In genomic region chr2:177211148-177211547, GRCh38 we compare ENCODE assay signal across 8 cellular contexts. TPM values are rescaled to one million over a fixed set of nuclear protein-coding genes. Genes with fewer than 3 reads are reported as not detected.
DNase-seq lines count a peak whose midpoint lies in the region; ATAC-seq and TF ChIP-seq lines count a peak whose summit lies in the region.

No MANE protein-coding gene starts in this region.

- H3K27ac ChIP-seq in IMR-90 (ENCODE audit: insufficient read depth, low read length), result peak overlapping the region; percentile 77; the same call in 1 of the 2 replicates

- H3K36me3 ChIP-seq in IMR-90 (ENCODE audit: control insufficient read depth, insufficient read depth, low read length), result peaks cover 8% of the 10 kb centered on the region

- H4K20me1 ChIP-seq in IMR-90 (ENCODE audit: insufficient read depth, low read length), result peaks cover 29% of the 10 kb centered on the region

- no peak for TF ChIP-seq POLR2A in IMR-90 (IDR thresholded peaks at IDR 0.05; ENCODE audit: low read depth, low read length)

- no CpG with 5 or more reads among the region's 7 CpGs for WGBS in IMR-90 (ENCODE audit: extremely low coverage in 2 of 2, insufficient read length in 1 of 2), 2 experiments

- no peak overlapping the region for H2AFZ ChIP-seq in IMR-90 (replicated peaks; ENCODE audit: low read length, poor library complexity)

- POLR2A ChIA-PET in IMR-90 (lab: Charles Lee; ENCODE audit: unreplicated experiment) (interaction anchor here (0.6 to 1.5 kb wide), 2 partner anchors 14 to 54 kb away, joined by 3 to 5 read pairs; no protein-coding TSS in a partner anchor), MCF 10A (lab: Yijun Ruan, JAX) (interaction anchor here (0.6 to 5.0 kb wide), 27 partner anchors 11 to 482 kb away, joined by 3 to 139 read pairs (median 8); partner anchors contain the start of genes AGPS and NFE2L2)

- no peak overlapping the region; the same call in 2 of the 3 replicates for H2BK15ac ChIP-seq in IMR-90 (ENCODE audit: low read depth, low read length)

- H3K4me3 ChIP-seq in AG10803 (ENCODE audit: low read length) (peak overlapping the region; percentile 70), IMR-90 (ENCODE audit: insufficient read depth, low read depth, low read length) (no peak overlapping the region)

- H3K27me3 Mint-ChIP-seq in MCF 10A (ENCODE audit: insufficient read depth, unreplicated experiment) (no peaks in the 10 kb centered on the region), naive B cell (no peaks in the 10 kb centered on the region)

- peak overlapping the region; percentile 97 for H3K4me2 ChIP-seq in IMR-90 (ENCODE audit: low read depth, low read length)

- CTCF ChIA-PET in IMR-90 (lab: Yijun Ruan, JAX) (no interaction called here), MCF 10A (lab: Yijun Ruan, JAX) (interaction anchor here (0.6 to 1.1 kb wide), 6 partner anchors 13 to 52 kb away, joined by 3 to 5 read pairs (median 3); no protein-coding TSS in a partner anchor)

- H3K27me3 ChIP-seq in IMR-90 (ENCODE audit: control insufficient read depth, insufficient read depth, low read length), result no peaks in the 10 kb centered on the region

- BruUV-seq in IMR-90 (replicated peaks; lab: Mats Ljungman, UMichigan) (no TSS peak), MCF 10A (replicated peaks; lab: Mats Ljungman, UMichigan) (no TSS peak)

- H3K56ac ChIP-seq in IMR-90 (ENCODE audit: extremely low read depth, insufficient read depth, low read length), result no peak overlapping the region

- intact Hi-C loops in IMR-90 (cut with micrococcal nuclease) (no loop called here), MCF 10A (cut with micrococcal nuclease) (loop anchor here (1.0 to 5.0 kb wide), 2 partner anchors 47 to 121 kb away; no protein-coding TSS in a partner anchor)

- ATAC-seq in IMR-90 (ENCODE audit: low read depth) (no peak), naive B cell (ENCODE audit: low read depth in 2 of 2) (no peak), HG02840 (IDR thresholded peaks at IDR 0.05; ENCODE audit: low FRiP score, unreplicated experiment) (no peak), HG03342 (IDR thresholded peaks at IDR 0.05; ENCODE audit: unreplicated experiment) (no peak), GM21423 (IDR thresholded peaks at IDR 0.05; ENCODE audit: unreplicated experiment) (no peak)

- H3K36me3 Mint-ChIP-seq in MCF 10A (ENCODE audit: insufficient read depth, unreplicated experiment) (peaks cover 45% of the 10 kb centered on the region), naive B cell (peaks cover 3 to 9% of the 10 kb centered on the region in 2 donors)

- in situ Hi-C loops in IMR-90 (cut with MboI; ENCODE audit: low sequenced_read_pairs), result no loop called here

- H3K14ac ChIP-seq in IMR-90 (replicated peaks; ENCODE audit: low read depth, low read length), result peak overlapping the region; percentile 46

- no peaks in the 10 kb centered on the region for H3K9me3 ChIP-seq in IMR-90 (ENCODE audit: control insufficient read depth, insufficient read depth, low read length)

- no peaks in the 10 kb centered on the region for H3K9me1 ChIP-seq in IMR-90 (ENCODE audit: insufficient read depth, low read length)

- H4K91ac ChIP-seq in IMR-90 (ENCODE audit: insufficient read depth, low read depth, low read length), result peak overlapping the region; percentile 52; the same call in 1 of the 2 replicates

- no peak overlapping the region for H2BK20ac ChIP-seq in IMR-90 (ENCODE audit: low read depth, low read length)

- H3K23ac ChIP-seq in IMR-90 (ENCODE audit: low read depth, low read length), result peak overlapping the region; percentile 94

- DNase-seq in AG10803 (ENCODE audit: low read depth) (no peak), IMR-90 (no peak), MCF 10A (ENCODE audit: unreplicated experiment) (no peak), naive B cell (no peak), Ammon's horn (ENCODE audit: low spot score) (no peak)

- H2BK120ac ChIP-seq in IMR-90 (ENCODE audit: low read depth, low read length), result no peak overlapping the region

- H3K4me1 Mint-ChIP-seq in MCF 10A (ENCODE audit: insufficient read depth, unreplicated experiment), result peaks cover 7% of the 10 kb centered on the region
- H3K4me1 Mint-ChIP-seq in naive B cell, result peaks cover 13 to 40% (median 17%) of the 10 kb centered on the region in 3 donors

- H3K9me3 Mint-ChIP-seq in MCF 10A (ENCODE audit: unreplicated experiment) (no peaks in the 10 kb centered on the region), naive B cell (peaks cover 0 to 3% (median 0%) of the 10 kb centered on the region in 7 donors)

- H2AK9ac ChIP-seq in IMR-90 (replicated peaks; ENCODE audit: low read depth, low read length, poor library complexity), result no peak overlapping the region

- no peaks in the 10 kb centered on the region; the same call in 1 of the 2 replicates for H3K4me1 ChIP-seq in IMR-90 (ENCODE audit: control insufficient read depth, insufficient read depth, low read length)

- peak overlapping the region; percentile 95; the same call in 1 of the 2 replicates for H4K5ac ChIP-seq in IMR-90 (ENCODE audit: low read depth, low read length)

- H3K27ac Mint-ChIP-seq in MCF 10A (ENCODE audit: low read depth, unreplicated experiment) (peak overlapping the region; percentile 100), naive B cell (peak overlapping the region; percentile 99 to 100 (median 100))

- no peak overlapping the region for H3K18ac ChIP-seq in IMR-90 (ENCODE audit: low read depth, low read length)

- H3K4me3 Mint-ChIP-seq in MCF 10A (ENCODE audit: unreplicated experiment) (peak overlapping the region; percentile 91), naive B cell (peak overlapping the region in 7 of 8 donors; percentile 9 to 97 (median 95))

- dilution Hi-C loops in IMR-90 (cut with HindIII; ENCODE audit: low sequenced_read_pairs, unreplicated experiment), result no loop called here

- peak overlapping the region; percentile 95; the same call in 1 of the 2 replicates for H3K4ac ChIP-seq in IMR-90 (ENCODE audit: low read depth, low read length)

- no peak overlapping the region; the same call in 1 of the 2 replicates for H2AK5ac ChIP-seq in IMR-90 (ENCODE audit: low read depth, low read length)

- no peak for TF ChIP-seq RAD21 in IMR-90 (IDR thresholded peaks at IDR 0.05; ENCODE audit: low read length)

- H3K79me1 ChIP-seq in IMR-90 (ENCODE audit: low read depth in 1 of 2, low read length in 2 of 2), result peaks cover 7 to 16% of the 10 kb centered on the region in 2 experiments

- H2BK5ac ChIP-seq in IMR-90 (ENCODE audit: low read depth, low read length, poor library complexity, severe bottlenecking), result peak overlapping the region; percentile 86

- H4K8ac ChIP-seq in IMR-90 (ENCODE audit: low read depth in 2 of 2, low read length in 2 of 2), result peak overlapping the region; percentile 96 to 97

- H3K9ac ChIP-seq in IMR-90 (ENCODE audit: low read depth, low read length), result peak overlapping the region; percentile 94; the same call in 1 of the 2 replicates

- TF ChIP-seq CTCF in AG10803 (conservative IDR thresholded peaks at IDR 0.05; ENCODE audit: low read length) (no peak), IMR-90 (conservative IDR thresholded peaks at IDR 0.05; ENCODE audit: low read depth, low read length) (no peak), MCF 10A (IDR thresholded peaks at IDR 0.05; ENCODE audit: unreplicated experiment) (no peak)

TF ChIP-seq in IMR-90, 13 proteins besides CTCF, POLR2A, EP300 and RAD21:
- TF ChIP-seq, protein P1, sequence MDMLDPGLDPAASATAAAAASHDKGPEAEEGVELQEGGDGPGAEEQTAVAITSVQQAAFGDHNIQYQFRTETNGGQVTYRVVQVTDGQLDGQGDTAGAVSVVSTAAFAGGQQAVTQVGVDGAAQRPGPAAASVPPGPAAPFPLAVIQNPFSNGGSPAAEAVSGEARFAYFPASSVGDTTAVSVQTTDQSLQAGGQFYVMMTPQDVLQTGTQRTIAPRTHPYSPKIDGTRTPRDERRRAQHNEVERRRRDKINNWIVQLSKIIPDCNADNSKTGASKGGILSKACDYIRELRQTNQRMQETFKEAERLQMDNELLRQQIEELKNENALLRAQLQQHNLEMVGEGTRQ (IDR thresholded peaks at IDR 0.05; ENCODE audit: low read depth, low read length), result no peak
- TF ChIP-seq MXI1 (IDR thresholded peaks at IDR 0.05; ENCODE audit: borderline replicate concordance, low read depth, low read length) (no peak), RCOR1 (IDR thresholded peaks at IDR 0.05; ENCODE audit: insufficient replicate concordance, low read length) (no peak), MAZ (IDR thresholded peaks at IDR 0.05; ENCODE audit: borderline replicate concordance, low read depth, low read length) (no peak), FOS (IDR thresholded peaks at IDR 0.05; ENCODE audit: low read depth, low read length) (no peak), CEBPB (IDR thresholded peaks at IDR 0.05; ENCODE audit: low read depth, low read length) (no peak), NFE2L2 (IDR thresholded peaks at IDR 0.05; ENCODE audit: low read depth, low read length) (no peak)

RNA-seq across cellular contexts. Expression of gene HNRNPA3, which starts 1.4 kb away (rescaled TPM):
- 18.6 and 35.6 TPM in 2 replicates for total RNA-seq in IMR-90 (2012; rRNA removed)
- polyA plus RNA-seq in IMR-90 (2012; rRNA removed), result 111 and 119 TPM in 2 replicates
- 20.4 and 31.8 TPM in 2 replicates for polyA plus RNA-seq in IMR-90 (2012; cell fraction: cytosol; rRNA removed)
- 9.3 and 76.5 TPM in 2 replicates for polyA plus RNA-seq in IMR-90 (2012; cell fraction: nucleus; rRNA removed; ENCODE audit: low replicate concordance)
- 142 and 179 TPM in 2 replicates for total RNA-seq in MCF 10A (2022)
- 10 to 100 TPM; 48.0 to 96.3 (median 70.3) TPM for polyA plus RNA-seq in naive B cell (ENCODE audit: low read depth in 6 of 6)

RNA-seq across cellular contexts. Expression of gene NFE2L2, which starts 53.4 kb away (rescaled TPM):
- total RNA-seq in IMR-90 (2012; rRNA removed), result 72.8 and 83.5 TPM in 2 replicates
- 64.7 and 72.7 TPM in 2 replicates for polyA plus RNA-seq in IMR-90 (2012; rRNA removed)
- polyA plus RNA-seq in IMR-90 (2012; cell fraction: cytosol; rRNA removed), result 24.4 and 31.1 TPM in 2 replicates
- polyA plus RNA-seq in IMR-90 (2012; cell fraction: nucleus; rRNA removed; ENCODE audit: low replicate concordance), result 12.9 and 91.4 TPM in 2 replicates
- 135 and 180 TPM in 2 replicates for total RNA-seq in MCF 10A (2022)
- 10 to 100 TPM; 45.9 to 60.4 (median 54.7) TPM for polyA plus RNA-seq in naive B cell (ENCODE audit: low read depth in 6 of 6)
